13 cellular contexts compared by ENCODE assay signal in genomic region chr7:116327135-116327534, GRCh38.
"Had no signal": no experiment of that assay in that cellular context is flagged by ENCODE, and none has a peak within 500 bp of the region (broad histone marks: within the 10 kb centered on the region; RNA-seq: fewer than 3 reads in every experiment).

No MANE protein-coding gene starts in this region.

- H3K9me3 ChIP-seq: right atrium auricular region, upper lobe of right lung had no signal

- H3K9me3 Mint-ChIP-seq: natural killer cell treated with Interleukin-12 subunit alpha and Interleukin-12 subunit beta and Interleukin-15 and Interleukin-18, amount 100 ng/mL, for 72 hours; stimulated activated naive CD8-positive, alpha-beta T cell treated with anti-CD3 and anti-CD28 coated beads, Interleukin-15, Interleukin-2, amounts not matched to agents 100 ng/mL and 50 ng/mL, for 24 hours; T-cell had no signal

- H3K36me3 Mint-ChIP-seq: natural killer cell treated with Interleukin-12 subunit alpha and Interleukin-12 subunit beta and Interleukin-15 and Interleukin-18, amount 100 ng/mL, for 72 hours; T-cell had no signal

- H3K27me3 Mint-ChIP-seq: progenitor cell of endocrine pancreas had no signal

- H3K27ac Mint-ChIP-seq: natural killer cell treated with Interleukin-12 subunit alpha and Interleukin-12 subunit beta and Interleukin-15 and Interleukin-18, amount 100 ng/mL, for 72 hours; progenitor cell of endocrine pancreas; stimulated activated naive CD8-positive, alpha-beta T cell treated with anti-CD3 and anti-CD28 coated beads, Interleukin-15, Interleukin-2, amounts not matched to agents 100 ng/mL and 50 ng/mL, for 24 hours; T-cell had no signal

- H3K27me3 ChIP-seq: esophagus muscularis mucosa, right atrium auricular region, upper lobe of right lung had no signal

- H3K4me3 Mint-ChIP-seq: natural killer cell treated with Interleukin-12 subunit alpha and Interleukin-12 subunit beta and Interleukin-15 and Interleukin-18, amount 100 ng/mL, for 72 hours; stimulated activated naive CD8-positive, alpha-beta T cell treated with anti-CD3 and anti-CD28 coated beads, Interleukin-15, Interleukin-2, amounts not matched to agents 100 ng/mL and 50 ng/mL, for 24 hours; T-cell had no signal

- H3K36me3 ChIP-seq: esophagus muscularis mucosa, right atrium auricular region, upper lobe of right lung had no signal

- DNase-seq: activated CD4-positive, CD25-positive, alpha-beta regulatory T cell treated with anti-CD3 and anti-CD28 coated beads, Interleukin-2, amount 50 U/mL, for 72 hours; activated naive CD4-positive, alpha-beta T cell; left ventricle myocardium superior; mesendoderm; nucleus accumbens; T-cell; T1000; upper lobe of right lung had no signal

- ATAC-seq: left ventricle myocardium superior; natural killer cell treated with Interleukin-12 subunit alpha and Interleukin-12 subunit beta and Interleukin-15 and Interleukin-18, amount 100 ng/mL, for 72 hours; T-cell; upper lobe of right lung had no signal

- H3K27ac ChIP-seq: upper lobe of right lung had no signal

- H3K4me3 ChIP-seq: esophagus muscularis mucosa, right atrium auricular region, upper lobe of right lung had no signal
